ENCODE assay signal across 8 cellular contexts in the genomic region with DNA sequence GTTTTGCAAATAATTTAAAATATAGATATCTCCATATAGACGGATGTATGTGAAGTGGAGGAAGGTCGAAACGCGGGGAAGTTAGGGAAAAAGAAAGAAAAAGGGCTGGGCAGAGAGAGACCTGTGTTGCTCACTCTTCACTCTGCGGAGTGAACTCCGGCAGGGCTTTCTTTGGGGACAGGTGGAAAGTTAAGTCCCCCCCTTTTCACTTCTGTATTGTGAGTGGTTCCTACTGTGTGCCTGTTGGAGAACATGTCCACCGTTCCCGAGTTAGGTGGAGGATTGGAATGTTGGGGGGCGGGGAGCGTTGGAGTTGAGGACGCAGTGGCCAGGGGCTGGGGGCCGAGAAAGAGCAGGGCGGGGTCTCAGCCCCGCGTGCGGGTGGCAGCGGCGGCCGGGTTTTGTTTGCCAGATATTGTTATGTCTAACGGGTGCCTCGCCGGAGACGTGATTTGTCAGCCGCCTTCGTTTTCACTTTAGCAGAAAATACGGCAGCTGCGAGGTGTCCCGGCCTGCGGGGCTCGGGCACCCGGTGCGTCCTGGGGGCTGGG.
DNase-seq lines count a peak whose midpoint lies in the region; ATAC-seq, FAIRE-seq and TF ChIP-seq lines count a peak whose summit lies in the region.

No MANE protein-coding gene starts in this region.

- FAIRE-seq in kidney (lab: Jason Lieb, UNC) = no peak

- H3K9me3 Mint-ChIP-seq in activated naive CD8-positive, alpha-beta T cell treated with anti-CD3 and anti-CD28 coated beads, Interleukin-2, amount 50 U/mL, for 24 hours = no peaks in the 10 kb centered on the region

- no peak for ATAC-seq in activated naive CD8-positive, alpha-beta T cell treated with anti-CD3 and anti-CD28 coated beads, Interleukin-2, amount 50 U/mL, for 24 hours
- ATAC-seq in GM18870 (IDR thresholded peaks at IDR 0.05; ENCODE audit: unreplicated experiment) (no peak), HG02588 (IDR thresholded peaks at IDR 0.05; ENCODE audit: unreplicated experiment) (no peak)

- TF ChIP-seq CTCF in AG10803 (conservative IDR thresholded peaks at IDR 0.05; ENCODE audit: low read length) = no peak
- no peak for TF ChIP-seq CTCF in kidney (IDR thresholded peaks at IDR 0.05; ENCODE audit: borderline replicate concordance, extremely low read depth, insufficient read depth)
- TF ChIP-seq CTCF in RWPE1 (conservative IDR thresholded peaks at IDR 0.05; ENCODE audit: low read depth) = no peak

- H3K36me3 Mint-ChIP-seq in activated naive CD8-positive, alpha-beta T cell treated with anti-CD3 and anti-CD28 coated beads, Interleukin-2, amount 50 U/mL, for 24 hours (ENCODE audit: low read depth) = peaks cover 6% of the 10 kb centered on the region

- H3K27me3 ChIP-seq in H7 (ENCODE audit: control insufficient read depth, insufficient read depth, low read length) (peaks cover 81% of the 10 kb centered on the region), stomach smooth muscle (ENCODE audit: control insufficient read depth in 1 of 2, insufficient read depth in 2 of 2, low read length in 2 of 2) (peaks cover 51 to 82% of the 10 kb centered on the region in 2 donors)

- peaks cover 26% of the 10 kb centered on the region for H3K4me1 Mint-ChIP-seq in activated naive CD8-positive, alpha-beta T cell treated with anti-CD3 and anti-CD28 coated beads, Interleukin-2, amount 50 U/mL, for 24 hours

- H3K27ac Mint-ChIP-seq in activated naive CD8-positive, alpha-beta T cell treated with anti-CD3 and anti-CD28 coated beads, Interleukin-2, amount 50 U/mL, for 24 hours = peak overlapping the region; percentile 59

- POLR2A ChIA-PET in RWPE1 (lab: Yijun Ruan, JAX; ENCODE audit: low non-redundant PET) = no interaction called here

- H3K4me3 Mint-ChIP-seq in activated naive CD8-positive, alpha-beta T cell treated with anti-CD3 and anti-CD28 coated beads, Interleukin-2, amount 50 U/mL, for 24 hours = peak overlapping the region; percentile 80

- H3K9ac ChIP-seq in kidney (ENCODE audit: low read length in 2 of 2) = no peak overlapping the region
- H3K9ac ChIP-seq in stomach smooth muscle (ENCODE audit: low read length in 2 of 2) = peak overlapping the region; percentile 26 to 60

- intact Hi-C loops in kidney (cut with DNase I) = no loop called here

- peak overlapping the region; percentile 74 for H3K4me3 ChIP-seq in AG10803 (ENCODE audit: low read length)
- H3K4me3 ChIP-seq in H7 (ENCODE audit: insufficient read depth, low read depth, low read length) = peak overlapping the region; percentile 40
- peak overlapping the region; percentile 12 to 49 for H3K4me3 ChIP-seq in kidney (ENCODE audit: low read length in 2 of 2)
- H3K4me3 ChIP-seq in stomach smooth muscle (ENCODE audit: low read length in 2 of 2) = peak overlapping the region; percentile 71 to 79

- no peaks in the 10 kb centered on the region for H3K9me3 ChIP-seq in kidney (ENCODE audit: control insufficient read depth in 1 of 2, low read length in 2 of 2)
- no peaks in the 10 kb centered on the region for H3K9me3 ChIP-seq in stomach smooth muscle (ENCODE audit: control insufficient read depth in 2 of 2, low read length in 2 of 2)

- H3K27me3 Mint-ChIP-seq in activated naive CD8-positive, alpha-beta T cell treated with anti-CD3 and anti-CD28 coated beads, Interleukin-2, amount 50 U/mL, for 24 hours = peaks cover 68% of the 10 kb centered on the region

- CTCF ChIA-PET in RWPE1 (lab: Yijun Ruan, JAX) = no interaction called here

- no peak overlapping the region for H3K27ac ChIP-seq in kidney (ENCODE audit: low read depth in 2 of 2, low read length in 2 of 2)
- H3K27ac ChIP-seq in stomach smooth muscle (ENCODE audit: low read length) = no peak overlapping the region
- no peak overlapping the region for H3K27ac ChIP-seq in RWPE1

- peaks cover 0 to 2% of the 10 kb centered on the region in 2 donors for H3K4me1 ChIP-seq in kidney (ENCODE audit: control insufficient read depth in 1 of 2, insufficient read depth in 1 of 2, low read depth in 1 of 2, low read length in 2 of 2)
- H3K4me1 ChIP-seq in stomach smooth muscle (ENCODE audit: control insufficient read depth, insufficient read depth, low read length) = peaks cover 36% of the 10 kb centered on the region

- DNase-seq in AG10803 (ENCODE audit: low read depth) = no peak
- DNase-seq in H7 = peak; percentile 76
- no peak for DNase-seq in activated naive CD8-positive, alpha-beta T cell treated with anti-CD3 and anti-CD28 coated beads, Interleukin-2, amount 50 U/mL, for 24 hours
- DNase-seq in kidney = no peak
- DNase-seq in RWPE1 (ENCODE audit: low spot score) = no peak

- H3K36me3 ChIP-seq in H7 (replicated peaks; ENCODE audit: control insufficient read depth, insufficient read depth, low read length) (no peaks in the 10 kb centered on the region), kidney (ENCODE audit: control insufficient read depth in 1 of 2, insufficient read depth in 2 of 2, low read length in 2 of 2) (no peaks in the 10 kb centered on the region), stomach smooth muscle (ENCODE audit: control insufficient read depth in 2 of 2, insufficient read depth in 2 of 2, low read length in 2 of 2) (no peaks in the 10 kb centered on the region)

Comparison
In these comparisons a context has a peak if more than half of its experiments do, and no peak if none do; other contexts are left out.
1. H3K9ac ChIP-seq: peak in stomach smooth muscle (2 of 2); none in kidney (0 of 2).
2. Peak in every context shown above with its lines, with median percentiles within 50 percentile points of each other: H3K4me3 ChIP-seq.